In genomic region chr3:150763122-150763840, GRCh38 we compare ENCODE assay signal across 8 cellular contexts. TPM values are rescaled to one million over a fixed set of nuclear protein-coding genes. Genes with fewer than 3 reads are reported as not detected.
DNase-seq lines count a peak whose midpoint lies in the region; ATAC-seq, FAIRE-seq and TF ChIP-seq lines count a peak whose summit lies in the region.

TSS of gene SIAH2 (minus strand) at chr3:150763169. CDS start at chr3:150762849, 320 bp downstream.

- H3K27me3 ChIP-seq in bronchial epithelial cell (ENCODE audit: control insufficient read depth, insufficient read depth, low read length), result no peaks in the 10 kb centered on the region
- H3K27me3 ChIP-seq in spleen (replicated peaks in 1 of 7), result no peaks in the 10 kb centered on the region

- peak; percentile 64 for ATAC-seq in GM18868 (IDR thresholded peaks at IDR 0.05; ENCODE audit: unreplicated experiment)
- peak; percentile 55 for ATAC-seq in HG03108 (IDR thresholded peaks at IDR 0.05; ENCODE audit: unreplicated experiment)
- peak; percentile 73 for ATAC-seq in WTC11

- POLR2A ChIA-PET in WTC11 (lab: Charles Lee), result interaction anchor here (0.6 to 2.9 kb wide), 5 partner anchors 25 to 323 kb away, joined by 3 to 7 read pairs (median 3); partner anchors contain the start of genes ERICH6 and SELENOT

- no peaks in the 10 kb centered on the region for H3K9me3 ChIP-seq in spleen

- intact Hi-C loops in spleen (cut with DNase I; ENCODE audit: low total_unique reads), result no loop called here

- no peak for TF ChIP-seq CTCF in WTC11 (IDR thresholded peaks at IDR 0.05)
- no peak for TF ChIP-seq CTCF in bronchial epithelial cell (IDR thresholded peaks at IDR 0.05; ENCODE audit: insufficient read depth, low read length, severe bottlenecking)
- TF ChIP-seq CTCF in spleen (IDR thresholded peaks at IDR 0.05 in 8 of 11, conservative IDR thresholded peaks at IDR 0.05 in 3 of 11), result peak in 3 of 11 experiments; percentile 14 to 24 (median 19)

- no peaks in the 10 kb centered on the region for H3K9me3 Mint-ChIP-seq in WTC11

- no peaks in the 10 kb centered on the region for H3K36me3 ChIP-seq in bronchial epithelial cell (ENCODE audit: control insufficient read depth, insufficient read depth, low read length)
- H3K36me3 ChIP-seq in spleen, result peaks cover 0 to 8% (median 0%) of the 10 kb centered on the region in 6 donors

- 0 to 1% (median 1%) methylated on average over 43 to 70 of the region's 70 CpGs for WGBS in spleen, 5 donors

- H3K4me1 Mint-ChIP-seq in WTC11, result peaks cover 42% of the 10 kb centered on the region

- peak within 1 kb of the TSS; percentile 90 to 100 (median 98) for H3K27ac ChIP-seq in spleen

- 0 out of 2 replicates have a peak, but pooled peaks cover under 1% of the 10 kb centered on the region for H3K36me3 Mint-ChIP-seq in WTC11

- peak within 1 kb of the TSS; percentile 89 for H3K4me3 Mint-ChIP-seq in WTC11

- H3K4me3 ChIP-seq in bronchial epithelial cell (ENCODE audit: low read depth, low read length) (peak within 1 kb of the TSS; percentile 88), spleen (peak within 1 kb of the TSS; percentile 65 to 86 (median 71))

- H3K27me3 Mint-ChIP-seq in WTC11 (ENCODE audit: low read depth), result peaks cover 45% of the 10 kb centered on the region

- no peak for FAIRE-seq in bronchial epithelial cell (lab: Jason Lieb, UNC)

- in situ Hi-C loops in ACHN (cut with HindIII; ENCODE audit: low pct_ligation_motif_present, low pct_unique_long_range_greater_than_20kb, low sequenced_read_pairs), result no loop called here

- TF ChIP-seq POLR2A in spleen (IDR thresholded peaks at IDR 0.05), result peak; percentile 66 to 94 (median 87)

- DNase-seq in ACHN (peak; percentile 91), NCI-H2227 (lab: John Stamatoyannopoulos, UW; ENCODE audit: unreplicated experiment) (peak; percentile 92), WTC11 (ENCODE audit: low spot score) (peak; percentile 69), bronchial epithelial cell (ENCODE audit: low read depth) (peak; percentile 92), inferior parietal cortex (ENCODE audit: extremely low spot score) (peak; percentile 90), spleen (peak; percentile 99)

- peak within 1 kb of the TSS; percentile 68 for H3K27ac Mint-ChIP-seq in WTC11

- peaks cover 20 to 68% (median 45%) of the 10 kb centered on the region in 6 donors for H3K4me1 ChIP-seq in spleen

- CTCF ChIA-PET in WTC11 (lab: Charles Lee), result interaction anchor here (0.7 to 3.6 kb wide), 15 partner anchors 8 to 235 kb away, joined by 3 to 23 read pairs (median 4); partner anchors contain the start of gene SERP1

TF ChIP-seq in WTC11, 78 proteins besides CTCF, POLR2A, EP300 and RAD21:
- TF ChIP-seq MAX (CRISPR knock-in tag; IDR thresholded peaks at IDR 0.05) (peak; percentile 47; the same call in 1 of the 2 replicates), ZBTB21 (CRISPR knock-in tag; IDR thresholded peaks at IDR 0.05; ENCODE audit: borderline replicate concordance) (no peak), ESRRA (CRISPR knock-in tag; IDR thresholded peaks at IDR 0.05; ENCODE audit: borderline replicate concordance) (no peak), ZNF423 (CRISPR knock-in tag; IDR thresholded peaks at IDR 0.05) (peak; percentile 80), ERG (CRISPR knock-in tag; IDR thresholded peaks at IDR 0.05) (no peak), GABPB1 (CRISPR knock-in tag; IDR thresholded peaks at IDR 0.05) (peak; percentile 92), TP53 (CRISPR knock-in tag; IDR thresholded peaks at IDR 0.05) (peak; percentile 88; the same call in 1 of the 2 replicates), MXD4 (CRISPR knock-in tag; IDR thresholded peaks at IDR 0.05; ENCODE audit: borderline replicate concordance) (no peak), CBFB (CRISPR knock-in tag; IDR thresholded peaks at IDR 0.05; ENCODE audit: low read depth) (no peak), EMX1 (CRISPR knock-in tag; IDR thresholded peaks at IDR 0.05) (no peak), TEAD1 (CRISPR knock-in tag; IDR thresholded peaks at IDR 0.05) (0 out of 2 replicates have a peak, but pooled peaks have one; percentile 50), GTF2I (CRISPR knock-in tag; conservative IDR thresholded peaks at IDR 0.05) (peak; percentile 74), ARID4B (CRISPR knock-in tag; IDR thresholded peaks at IDR 0.05; ENCODE audit: borderline replicate concordance) (peak; percentile 75), USF1 (CRISPR knock-in tag; IDR thresholded peaks at IDR 0.05) (0 out of 2 replicates have a peak, but pooled peaks have one; percentile 20), USF2 (CRISPR knock-in tag; IDR thresholded peaks at IDR 0.05) (peak; percentile 80)

RNA-seq across cellular contexts. Expression of gene SIAH2, which starts in this region (rescaled TPM):
- total RNA-seq in WTC11 (2021), result 15.8 to 17.1 TPM (median 15.9 TPM) in 3 replicates
- 30.3 and 36.1 TPM in 2 replicates for total RNA-seq in bronchial epithelial cell
- 10 to 100 TPM; 22.8 to 71.3 (median 52.5) TPM for total RNA-seq in spleen
- 10 to 100 TPM; 13.6 to 22.7 (median 20.0) TPM for polyA plus RNA-seq in spleen

Comparison
In these comparisons a context has a peak if more than half of its experiments do, and no peak if none do; other contexts are left out.
1. Peak in every context shown above with its lines: DNase-seq, ATAC-seq, H3K4me3 ChIP-seq and H3K27ac ChIP-seq.